ENCODE assay signal across 1 cellular context in genomic region chrX:63350979-63351616, GRCh38.
TF ChIP-seq lines count a peak whose summit lies in the region.

Gene SPIN4, minus strand, starts transcription at chrX:63351332. Its CDS starts 513 bp downstream, at chrX:63350819.

TF ChIP-seq in H1, 55 proteins besides CTCF, POLR2A, EP300 and RAD21:
- TF ChIP-seq SIN3A (conservative IDR thresholded peaks at IDR 0.05 in 1 of 2, IDR thresholded peaks at IDR 0.05 in 1 of 2; ENCODE audit: low read depth in 1 of 2, low read length in 2 of 2) = 0 out of 4 replicates have a peak, but pooled peaks of 1 of the 2 experiments have one; percentile 35
- TF ChIP-seq, protein P1, sequence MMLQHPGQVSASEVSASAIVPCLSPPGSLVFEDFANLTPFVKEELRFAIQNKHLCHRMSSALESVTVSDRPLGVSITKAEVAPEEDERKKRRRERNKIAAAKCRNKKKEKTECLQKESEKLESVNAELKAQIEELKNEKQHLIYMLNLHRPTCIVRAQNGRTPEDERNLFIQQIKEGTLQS (IDR thresholded peaks at IDR 0.05; ENCODE audit: insufficient read depth, low read depth, low read length) = no peak
- TF ChIP-seq CREB1 (IDR thresholded peaks at IDR 0.05) = no peak
- no peak for TF ChIP-seq SIX5 (IDR thresholded peaks at IDR 0.05; ENCODE audit: low read depth, low read length)
- no peak for TF ChIP-seq CHD1 (IDR thresholded peaks at IDR 0.05; ENCODE audit: low read depth, low read length)
- no peak for TF ChIP-seq SP4 (IDR thresholded peaks at IDR 0.05; ENCODE audit: low read length)
- peak; percentile 68; the same call in 1 of the 2 replicates for TF ChIP-seq TBP (IDR thresholded peaks at IDR 0.05; ENCODE audit: low read depth, low read length)
- TF ChIP-seq GTF2F1 (IDR thresholded peaks at IDR 0.05; ENCODE audit: borderline replicate concordance, low read depth, low read length) = no peak
- no peak for TF ChIP-seq USF2 (IDR thresholded peaks at IDR 0.05; ENCODE audit: low read length)
- TF ChIP-seq TCF12 (IDR thresholded peaks at IDR 0.05; ENCODE audit: low read depth, low read length) = no peak
- TF ChIP-seq BRCA1 (IDR thresholded peaks at IDR 0.05; ENCODE audit: low read depth, low read length) = no peak
- TF ChIP-seq TEAD4 (IDR thresholded peaks at IDR 0.05; ENCODE audit: low read depth, low read length) = no peak
- TF ChIP-seq, protein P2, sequence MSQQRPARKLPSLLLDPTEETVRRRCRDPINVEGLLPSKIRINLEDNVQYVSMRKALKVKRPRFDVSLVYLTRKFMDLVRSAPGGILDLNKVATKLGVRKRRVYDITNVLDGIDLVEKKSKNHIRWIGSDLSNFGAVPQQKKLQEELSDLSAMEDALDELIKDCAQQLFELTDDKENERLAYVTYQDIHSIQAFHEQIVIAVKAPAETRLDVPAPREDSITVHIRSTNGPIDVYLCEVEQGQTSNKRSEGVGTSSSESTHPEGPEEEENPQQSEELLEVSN (IDR thresholded peaks at IDR 0.05) = peak; percentile 53; the same call in 1 of the 2 replicates
- TF ChIP-seq NRF1 (IDR thresholded peaks at IDR 0.05; ENCODE audit: low read depth, low read length) = no peak
- no peak for TF ChIP-seq HDAC6 (IDR thresholded peaks at IDR 0.05; ENCODE audit: low read depth, low read length)
- TF ChIP-seq, protein P3, sequence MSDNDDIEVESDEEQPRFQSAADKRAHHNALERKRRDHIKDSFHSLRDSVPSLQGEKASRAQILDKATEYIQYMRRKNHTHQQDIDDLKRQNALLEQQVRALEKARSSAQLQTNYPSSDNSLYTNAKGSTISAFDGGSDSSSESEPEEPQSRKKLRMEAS (IDR thresholded peaks at IDR 0.05) = peak; percentile 48; the same call in 1 of the 2 replicates
- no peak for TF ChIP-seq RBBP5 (IDR thresholded peaks at IDR 0.05; ENCODE audit: borderline replicate concordance, low read depth, low read length)
- TF ChIP-seq RFX5 (IDR thresholded peaks at IDR 0.05; ENCODE audit: borderline replicate concordance, low read depth, low read length) = no peak
- no peak for TF ChIP-seq SRF (IDR thresholded peaks at IDR 0.05; ENCODE audit: low read depth, low read length)
- TF ChIP-seq EGR1 (IDR thresholded peaks at IDR 0.05; ENCODE audit: borderline replicate concordance, low read depth, low read length) = no peak
- no peak for TF ChIP-seq EZH2 (IDR thresholded peaks at IDR 0.05; ENCODE audit: low read depth, low read length, severe bottlenecking)
- 0 out of 2 replicates have a peak, but pooled peaks have one; percentile 52 for TF ChIP-seq TAF1 (IDR thresholded peaks at IDR 0.05; ENCODE audit: low read depth, low read length)
- no peak for TF ChIP-seq SUZ12 (IDR thresholded peaks at IDR 0.05; ENCODE audit: low read length)
- TF ChIP-seq POU5F1 (IDR thresholded peaks at IDR 0.05; ENCODE audit: low read depth, low read length) = no peak
- TF ChIP-seq CHD2 (IDR thresholded peaks at IDR 0.05; ENCODE audit: low read length) = no peak
- no peak for TF ChIP-seq TAF7 (optimal IDR thresholded peaks at IDR 0.05; ENCODE audit: borderline replicate concordance, low read depth, low read length)
- no peak for TF ChIP-seq KDM1A (IDR thresholded peaks at IDR 0.05; ENCODE audit: borderline replicate concordance, low read length)
- TF ChIP-seq, protein P4, sequence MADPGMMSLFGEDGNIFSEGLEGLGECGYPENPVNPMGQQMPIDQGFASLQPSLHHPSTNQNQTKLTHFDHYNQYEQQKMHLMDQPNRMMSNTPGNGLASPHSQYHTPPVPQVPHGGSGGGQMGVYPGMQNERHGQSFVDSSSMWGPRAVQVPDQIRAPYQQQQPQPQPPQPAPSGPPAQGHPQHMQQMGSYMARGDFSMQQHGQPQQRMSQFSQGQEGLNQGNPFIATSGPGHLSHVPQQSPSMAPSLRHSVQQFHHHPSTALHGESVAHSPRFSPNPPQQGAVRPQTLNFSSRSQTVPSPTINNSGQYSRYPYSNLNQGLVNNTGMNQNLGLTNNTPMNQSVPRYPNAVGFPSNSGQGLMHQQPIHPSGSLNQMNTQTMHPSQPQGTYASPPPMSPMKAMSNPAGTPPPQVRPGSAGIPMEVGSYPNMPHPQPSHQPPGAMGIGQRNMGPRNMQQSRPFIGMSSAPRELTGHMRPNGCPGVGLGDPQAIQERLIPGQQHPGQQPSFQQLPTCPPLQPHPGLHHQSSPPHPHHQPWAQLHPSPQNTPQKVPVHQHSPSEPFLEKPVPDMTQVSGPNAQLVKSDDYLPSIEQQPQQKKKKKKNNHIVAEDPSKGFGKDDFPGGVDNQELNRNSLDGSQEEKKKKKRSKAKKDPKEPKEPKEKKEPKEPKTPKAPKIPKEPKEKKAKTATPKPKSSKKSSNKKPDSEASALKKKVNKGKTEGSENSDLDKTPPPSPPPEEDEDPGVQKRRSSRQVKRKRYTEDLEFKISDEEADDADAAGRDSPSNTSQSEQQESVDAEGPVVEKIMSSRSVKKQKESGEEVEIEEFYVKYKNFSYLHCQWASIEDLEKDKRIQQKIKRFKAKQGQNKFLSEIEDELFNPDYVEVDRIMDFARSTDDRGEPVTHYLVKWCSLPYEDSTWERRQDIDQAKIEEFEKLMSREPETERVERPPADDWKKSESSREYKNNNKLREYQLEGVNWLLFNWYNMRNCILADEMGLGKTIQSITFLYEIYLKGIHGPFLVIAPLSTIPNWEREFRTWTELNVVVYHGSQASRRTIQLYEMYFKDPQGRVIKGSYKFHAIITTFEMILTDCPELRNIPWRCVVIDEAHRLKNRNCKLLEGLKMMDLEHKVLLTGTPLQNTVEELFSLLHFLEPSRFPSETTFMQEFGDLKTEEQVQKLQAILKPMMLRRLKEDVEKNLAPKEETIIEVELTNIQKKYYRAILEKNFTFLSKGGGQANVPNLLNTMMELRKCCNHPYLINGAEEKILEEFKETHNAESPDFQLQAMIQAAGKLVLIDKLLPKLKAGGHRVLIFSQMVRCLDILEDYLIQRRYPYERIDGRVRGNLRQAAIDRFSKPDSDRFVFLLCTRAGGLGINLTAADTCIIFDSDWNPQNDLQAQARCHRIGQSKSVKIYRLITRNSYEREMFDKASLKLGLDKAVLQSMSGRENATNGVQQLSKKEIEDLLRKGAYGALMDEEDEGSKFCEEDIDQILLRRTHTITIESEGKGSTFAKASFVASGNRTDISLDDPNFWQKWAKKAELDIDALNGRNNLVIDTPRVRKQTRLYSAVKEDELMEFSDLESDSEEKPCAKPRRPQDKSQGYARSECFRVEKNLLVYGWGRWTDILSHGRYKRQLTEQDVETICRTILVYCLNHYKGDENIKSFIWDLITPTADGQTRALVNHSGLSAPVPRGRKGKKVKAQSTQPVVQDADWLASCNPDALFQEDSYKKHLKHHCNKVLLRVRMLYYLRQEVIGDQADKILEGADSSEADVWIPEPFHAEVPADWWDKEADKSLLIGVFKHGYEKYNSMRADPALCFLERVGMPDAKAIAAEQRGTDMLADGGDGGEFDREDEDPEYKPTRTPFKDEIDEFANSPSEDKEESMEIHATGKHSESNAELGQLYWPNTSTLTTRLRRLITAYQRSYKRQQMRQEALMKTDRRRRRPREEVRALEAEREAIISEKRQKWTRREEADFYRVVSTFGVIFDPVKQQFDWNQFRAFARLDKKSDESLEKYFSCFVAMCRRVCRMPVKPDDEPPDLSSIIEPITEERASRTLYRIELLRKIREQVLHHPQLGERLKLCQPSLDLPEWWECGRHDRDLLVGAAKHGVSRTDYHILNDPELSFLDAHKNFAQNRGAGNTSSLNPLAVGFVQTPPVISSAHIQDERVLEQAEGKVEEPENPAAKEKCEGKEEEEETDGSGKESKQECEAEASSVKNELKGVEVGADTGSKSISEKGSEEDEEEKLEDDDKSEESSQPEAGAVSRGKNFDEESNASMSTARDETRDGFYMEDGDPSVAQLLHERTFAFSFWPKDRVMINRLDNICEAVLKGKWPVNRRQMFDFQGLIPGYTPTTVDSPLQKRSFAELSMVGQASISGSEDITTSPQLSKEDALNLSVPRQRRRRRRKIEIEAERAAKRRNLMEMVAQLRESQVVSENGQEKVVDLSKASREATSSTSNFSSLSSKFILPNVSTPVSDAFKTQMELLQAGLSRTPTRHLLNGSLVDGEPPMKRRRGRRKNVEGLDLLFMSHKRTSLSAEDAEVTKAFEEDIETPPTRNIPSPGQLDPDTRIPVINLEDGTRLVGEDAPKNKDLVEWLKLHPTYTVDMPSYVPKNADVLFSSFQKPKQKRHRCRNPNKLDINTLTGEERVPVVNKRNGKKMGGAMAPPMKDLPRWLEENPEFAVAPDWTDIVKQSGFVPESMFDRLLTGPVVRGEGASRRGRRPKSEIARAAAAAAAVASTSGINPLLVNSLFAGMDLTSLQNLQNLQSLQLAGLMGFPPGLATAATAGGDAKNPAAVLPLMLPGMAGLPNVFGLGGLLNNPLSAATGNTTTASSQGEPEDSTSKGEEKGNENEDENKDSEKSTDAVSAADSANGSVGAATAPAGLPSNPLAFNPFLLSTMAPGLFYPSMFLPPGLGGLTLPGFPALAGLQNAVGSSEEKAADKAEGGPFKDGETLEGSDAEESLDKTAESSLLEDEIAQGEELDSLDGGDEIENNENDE (IDR thresholded peaks at IDR 0.05; ENCODE audit: insufficient replicate concordance, low read length) = no peak
- TF ChIP-seq ATF2 (IDR thresholded peaks at IDR 0.05; ENCODE audit: low read length) = no peak
- no peak for TF ChIP-seq YY1 (IDR thresholded peaks at IDR 0.05; ENCODE audit: low read depth, low read length)
- TF ChIP-seq CBX5 (IDR thresholded peaks at IDR 0.05; ENCODE audit: low read depth, low read length) = no peak
- no peak for TF ChIP-seq KDM4A (IDR thresholded peaks at IDR 0.05; ENCODE audit: low read depth, low read length, severe bottlenecking)
- no peak for TF ChIP-seq RNF2 (IDR thresholded peaks at IDR 0.05; ENCODE audit: borderline replicate concordance, low read depth, low read length, missing control alignments, poor library complexity, severe bottlenecking)
- TF ChIP-seq KDM5A (IDR thresholded peaks at IDR 0.05; ENCODE audit: low read length) = no peak
- TF ChIP-seq SP2 (IDR thresholded peaks at IDR 0.05; ENCODE audit: low read length) = no peak
- no peak for TF ChIP-seq CEBPB (IDR thresholded peaks at IDR 0.05; ENCODE audit: low read depth, low read length)
- TF ChIP-seq CTBP2 (IDR thresholded peaks at IDR 0.05; ENCODE audit: borderline replicate concordance, insufficient read depth, insufficient read length, low read length) = no peak
- peak; percentile 50 for TF ChIP-seq PHF8 (conservative IDR thresholded peaks at IDR 0.05; ENCODE audit: low read depth, low read length)
- TF ChIP-seq ZNF274 (IDR thresholded peaks at IDR 0.05; ENCODE audit: borderline replicate concordance, extremely low read depth, low read length) = no peak
- no peak for TF ChIP-seq JUND (IDR thresholded peaks at IDR 0.05; ENCODE audit: low read length)
- TF ChIP-seq JUN (IDR thresholded peaks at IDR 0.05; ENCODE audit: low read depth, low read length) = no peak
- TF ChIP-seq FOSL1 (IDR thresholded peaks at IDR 0.05; ENCODE audit: insufficient read depth, low read depth, low read length) = no peak
- peak; percentile 85 for TF ChIP-seq POLR2AphosphoS5 (IDR thresholded peaks at IDR 0.05; ENCODE audit: low read depth, low read length)
- no peak for TF ChIP-seq GABPA (IDR thresholded peaks at IDR 0.05; ENCODE audit: borderline replicate concordance, insufficient read depth, low read length)
- no peak for TF ChIP-seq SP1 (IDR thresholded peaks at IDR 0.05; ENCODE audit: low read depth, low read length)
- no peak for TF ChIP-seq MAFK (IDR thresholded peaks at IDR 0.05; ENCODE audit: low read depth, low read length)
- TF ChIP-seq CBX8 (IDR thresholded peaks at IDR 0.05; ENCODE audit: borderline replicate concordance, low read depth, low read length) = no peak
- TF ChIP-seq SAP30 (IDR thresholded peaks at IDR 0.05; ENCODE audit: insufficient read depth, insufficient replicate concordance, low read length) = no peak
- TF ChIP-seq SIRT6 (IDR thresholded peaks at IDR 0.05; ENCODE audit: low read length) = no peak
- TF ChIP-seq BCL11A (IDR thresholded peaks at IDR 0.05; ENCODE audit: low read depth in 2 of 2, low read length in 2 of 2) = no peak
- TF ChIP-seq BACH1 (IDR thresholded peaks at IDR 0.05; ENCODE audit: low read length) = no peak
- TF ChIP-seq NANOG (IDR thresholded peaks at IDR 0.05; ENCODE audit: insufficient read depth, low read depth, low read length, poor library complexity, severe bottlenecking) = no peak
- no peak for TF ChIP-seq RXRA (IDR thresholded peaks at IDR 0.05; ENCODE audit: insufficient read depth, low read depth, low read length)
- no peak for TF ChIP-seq HDAC2 (IDR thresholded peaks at IDR 0.05; ENCODE audit: borderline replicate concordance in 1 of 2, low read depth in 2 of 2, low read length in 2 of 2)
- TF ChIP-seq ASH2L (IDR thresholded peaks at IDR 0.05; ENCODE audit: low read length) = peak; percentile 73
